8 cellular contexts compared by ENCODE assay signal in genomic region chr11:289145-289705, GRCh38. TPM values are rescaled to one million over a fixed set of nuclear protein-coding genes. Genes with fewer than 3 reads are reported as not detected.
DNase-seq lines count a peak whose midpoint lies in the region; ATAC-seq and TF ChIP-seq lines count a peak whose summit lies in the region.

No MANE protein-coding gene starts in this region.

- H3K27ac ChIP-seq in hepatocyte (no peak overlapping the region), thymus (ENCODE audit: low read depth) (peak overlapping the region; percentile 87)

- WGBS in hepatocyte (ENCODE audit: low lambda C conversion rate, missing lambda C conversion rate), result 47% methylated on average over 3 of the region's 42 CpGs
- WGBS in thymus, result 5% methylated on average over 42 of the region's 42 CpGs

- peaks cover 26% of the 10 kb centered on the region for H3K4me1 Mint-ChIP-seq in activated CD4-positive, alpha-beta T cell treated with anti-CD3 and anti-CD28 coated beads for 36 hours
- H3K4me1 Mint-ChIP-seq in activated CD4-positive, alpha-beta memory T cell treated with anti-CD3 and anti-CD28 coated beads, Interleukin-2, amount 10 ng/mL, durations not matched to agents 7 days and 5 days, result peaks cover 35% of the 10 kb centered on the region

- H3K36me3 ChIP-seq in hepatocyte (replicated peaks; ENCODE audit: insufficient read depth, low read depth) (no peaks in the 10 kb centered on the region), thymus (ENCODE audit: control insufficient read depth, insufficient read depth) (peaks cover 8% of the 10 kb centered on the region)

- TF ChIP-seq CTCF in hepatocyte (IDR thresholded peaks at IDR 0.05; ENCODE audit: poor library complexity), result no peak

- no peaks in the 10 kb centered on the region for H3K9me3 Mint-ChIP-seq in activated CD4-positive, alpha-beta T cell treated with anti-CD3 and anti-CD28 coated beads for 36 hours (ENCODE audit: low read depth)
- H3K9me3 Mint-ChIP-seq in activated CD4-positive, alpha-beta memory T cell treated with anti-CD3 and anti-CD28 coated beads, Interleukin-2, amount 10 ng/mL, durations not matched to agents 7 days and 5 days, result no peaks in the 10 kb centered on the region

- no peaks in the 10 kb centered on the region for H3K27me3 Mint-ChIP-seq in activated CD4-positive, alpha-beta T cell treated with anti-CD3 and anti-CD28 coated beads for 36 hours
- peaks cover 7% of the 10 kb centered on the region for H3K27me3 Mint-ChIP-seq in activated CD4-positive, alpha-beta memory T cell treated with anti-CD3 and anti-CD28 coated beads, Interleukin-2, amount 10 ng/mL, durations not matched to agents 7 days and 5 days

- POLR2A ChIA-PET in activated CD4-positive, alpha-beta T cell treated with anti-CD3 and anti-CD28 coated beads for 36 hours (lab: Charles Lee), result interaction anchor here (1.0 kb wide), 1 partner anchor 8 kb away, joined by 3 read pairs; no protein-coding TSS in a partner anchor
- POLR2A ChIA-PET in activated CD4-positive, alpha-beta memory T cell treated with anti-CD3 and anti-CD28 coated beads, Interleukin-2, amount 10 ng/mL, durations not matched to agents 7 days and 5 days (lab: Charles Lee), result interaction anchor here (1.0 to 3.8 kb wide), 11 partner anchors 11 to 67 kb away, joined by 3 to 42 read pairs (median 6); partner anchors contain the start of genes NLRP6 and PSMD13

- H3K4me1 ChIP-seq in hepatocyte (ENCODE audit: insufficient read depth) (peaks cover 19% of the 10 kb centered on the region), thymus (ENCODE audit: control insufficient read depth, insufficient read depth, low read length) (peaks cover 12% of the 10 kb centered on the region)

- H3K9me2 ChIP-seq in hepatocyte (replicated peaks; ENCODE audit: insufficient read depth), result no peaks in the 10 kb centered on the region

- CTCF ChIA-PET in activated CD4-positive, alpha-beta T cell treated with anti-CD3 and anti-CD28 coated beads for 36 hours (lab: Charles Lee), result interaction anchor here (0.8 kb wide), 1 partner anchor 17 kb away, joined by 6 read pairs; no protein-coding TSS in a partner anchor
- CTCF ChIA-PET in activated CD4-positive, alpha-beta memory T cell treated with anti-CD3 and anti-CD28 coated beads, Interleukin-2, amount 10 ng/mL, durations not matched to agents 7 days and 5 days (lab: Charles Lee), result no interaction called here

- H3K4me3 ChIP-seq in hepatocyte, result peak overlapping the region; percentile 99
- peak overlapping the region; percentile 58 for H3K4me3 ChIP-seq in thymus (ENCODE audit: low read length)

- H2AFZ ChIP-seq in hepatocyte, result no peak overlapping the region

- H3K79me2 ChIP-seq in hepatocyte, result no peaks in the 10 kb centered on the region

- H3K36me3 Mint-ChIP-seq in activated CD4-positive, alpha-beta T cell treated with anti-CD3 and anti-CD28 coated beads for 36 hours (ENCODE audit: low read depth), result peaks cover 16% of the 10 kb centered on the region
- H3K36me3 Mint-ChIP-seq in activated CD4-positive, alpha-beta memory T cell treated with anti-CD3 and anti-CD28 coated beads, Interleukin-2, amount 10 ng/mL, durations not matched to agents 7 days and 5 days (ENCODE audit: low read depth), result peaks cover 15% of the 10 kb centered on the region

- no peak for ATAC-seq in activated CD4-positive, alpha-beta T cell treated with anti-CD3 and anti-CD28 coated beads for 36 hours

- H3K27ac Mint-ChIP-seq in activated CD4-positive, alpha-beta T cell treated with anti-CD3 and anti-CD28 coated beads for 36 hours, result peak overlapping the region; percentile 47
- no peak overlapping the region for H3K27ac Mint-ChIP-seq in activated CD4-positive, alpha-beta memory T cell treated with anti-CD3 and anti-CD28 coated beads, Interleukin-2, amount 10 ng/mL, durations not matched to agents 7 days and 5 days

- peak overlapping the region; percentile 65 for H3K4me3 Mint-ChIP-seq in activated CD4-positive, alpha-beta T cell treated with anti-CD3 and anti-CD28 coated beads for 36 hours
- H3K4me3 Mint-ChIP-seq in activated CD4-positive, alpha-beta memory T cell treated with anti-CD3 and anti-CD28 coated beads, Interleukin-2, amount 10 ng/mL, durations not matched to agents 7 days and 5 days, result peak overlapping the region; percentile 71

- DNase-seq in activated CD4-positive, alpha-beta T cell treated with anti-CD3 and anti-CD28 coated beads for 36 hours, result peak; percentile 31
- no peak for DNase-seq in activated CD4-positive, alpha-beta T cell treated with anti-CD3 and anti-CD28 coated beads, Interleukin-2, amount 50 U/mL, for 1 hour
- no peak for DNase-seq in activated CD4-positive, alpha-beta memory T cell treated with anti-CD3 and anti-CD28 coated beads, Interleukin-2, amount 10 ng/mL, durations not matched to agents 7 days and 5 days
- DNase-seq in hepatocyte (ENCODE audit: low spot score), result no peak
- no peak for DNase-seq in AG08395 (ENCODE audit: low spot score)
- DNase-seq in HuH-7 (ENCODE audit: low spot score), result no peak
- no peak for DNase-seq in globus pallidus (ENCODE audit: low spot score)

- intact Hi-C loops in activated CD4-positive, alpha-beta T cell treated with anti-CD3 and anti-CD28 coated beads for 36 hours (cut with DNase I, micrococcal nuclease), result loop anchor here in 1 of 2 experiments (5.0 kb wide), 1 partner anchor 52 kb away; the partner anchor contains the start of genes PSMD13 and SIRT3

- no peaks in the 10 kb centered on the region for H4K20me1 ChIP-seq in hepatocyte (ENCODE audit: insufficient read depth, poor library complexity, severe bottlenecking)

- peak overlapping the region; percentile 98 for H3K4me2 ChIP-seq in hepatocyte

- H3K9me3 ChIP-seq in hepatocyte (ENCODE audit: low read depth), result no peaks in the 10 kb centered on the region
- no peaks in the 10 kb centered on the region for H3K9me3 ChIP-seq in thymus (ENCODE audit: control insufficient read depth)

- H3K27me3 ChIP-seq in hepatocyte (no peaks in the 10 kb centered on the region), thymus (ENCODE audit: control insufficient read depth, insufficient read depth) (peaks cover 7% of the 10 kb centered on the region)

RNA-seq across cellular contexts. Expression of gene PGGHG, which starts 0.3 kb away (rescaled TPM):
- 10 to 100 TPM; 73.4 to 82.3 TPM for total RNA-seq in activated CD4-positive, alpha-beta T cell treated with anti-CD3 and anti-CD28 coated beads for 36 hours
- total RNA-seq in activated CD4-positive, alpha-beta memory T cell treated with anti-CD3 and anti-CD28 coated beads, Interleukin-2, amount 10 ng/mL, durations not matched to agents 7 days and 5 days, result 100 to 1,000 TPM; 113 to 117 TPM
- total RNA-seq in hepatocyte, result 12.0 and 19.2 TPM in 2 replicates
- polyA plus RNA-seq in hepatocyte (27.9 and 44.0 TPM in 2 replicates), thymus (900 TPM)

RNA-seq across cellular contexts. Expression of gene IFITM5, which starts 10.1 kb away (rescaled TPM):
- not detected for total RNA-seq in activated CD4-positive, alpha-beta T cell treated with anti-CD3 and anti-CD28 coated beads for 36 hours
- total RNA-seq in activated CD4-positive, alpha-beta memory T cell treated with anti-CD3 and anti-CD28 coated beads, Interleukin-2, amount 10 ng/mL, durations not matched to agents 7 days and 5 days, result not detected
- not detected in 2 replicates for total RNA-seq in hepatocyte
- polyA plus RNA-seq in hepatocyte (0.36 TPM in 1 of 2 replicates, not detected in the other), thymus (0.25 TPM)

RNA-seq across cellular contexts. Expression of gene NLRP6, which starts 11.0 kb away (rescaled TPM):
- total RNA-seq in activated CD4-positive, alpha-beta T cell treated with anti-CD3 and anti-CD28 coated beads for 36 hours, result under 1 TPM; 0.32 to 0.57 TPM
- 1 to 10 TPM; 2.5 TPM for total RNA-seq in activated CD4-positive, alpha-beta memory T cell treated with anti-CD3 and anti-CD28 coated beads, Interleukin-2, amount 10 ng/mL, durations not matched to agents 7 days and 5 days
- not detected in 2 replicates for total RNA-seq in hepatocyte
- polyA plus RNA-seq in hepatocyte (1.4 TPM in 1 of 2 replicates, not detected in the other), thymus (2.2 TPM)

RNA-seq across cellular contexts. Expression of gene IFITM2, which starts 18.4 kb away (rescaled TPM):
- total RNA-seq in activated CD4-positive, alpha-beta T cell treated with anti-CD3 and anti-CD28 coated beads for 36 hours, result 100 to 1,000 TPM; 451 to 474 TPM
- 1,000 to 10,000 TPM; 1,637 to 1,643 TPM for total RNA-seq in activated CD4-positive, alpha-beta memory T cell treated with anti-CD3 and anti-CD28 coated beads, Interleukin-2, amount 10 ng/mL, durations not matched to agents 7 days and 5 days
- total RNA-seq in hepatocyte, result 59.2 and 74.6 TPM in 2 replicates
- 504 and 535 TPM in 2 replicates for polyA plus RNA-seq in hepatocyte
- polyA plus RNA-seq in thymus, result 467 TPM

RNA-seq across cellular contexts. Expression of gene IFITM1, which starts 24.6 kb away (rescaled TPM):
- total RNA-seq in activated CD4-positive, alpha-beta T cell treated with anti-CD3 and anti-CD28 coated beads for 36 hours, result 100 to 1,000 TPM; 248 to 285 TPM
- 1,000 to 10,000 TPM; 1,010 to 1,055 TPM for total RNA-seq in activated CD4-positive, alpha-beta memory T cell treated with anti-CD3 and anti-CD28 coated beads, Interleukin-2, amount 10 ng/mL, durations not matched to agents 7 days and 5 days
- total RNA-seq in hepatocyte, result 98.0 and 98.9 TPM in 2 replicates
- 159 and 201 TPM in 2 replicates for polyA plus RNA-seq in hepatocyte
- polyA plus RNA-seq in thymus, result 463 TPM
